ENCODE assay signal across 29 cellular contexts in genomic region chr5:116578676-116579075, GRCh38. TPM values are rescaled to one million over a fixed set of nuclear protein-coding genes. Genes with fewer than 3 reads are reported as not detected.
"Had no signal": no experiment of that assay in that cellular context is flagged by ENCODE, and none has a peak within 500 bp of the region (broad histone marks: within the 10 kb centered on the region; RNA-seq: fewer than 3 reads in every experiment).

No MANE protein-coding gene starts in this region.

- H3K27ac Mint-ChIP-seq: activated CD4-positive, alpha-beta memory T cell treated with anti-CD3 and anti-CD28 coated beads for 36 hours; activated CD4-positive, alpha-beta T cell treated with anti-CD3 and anti-CD28 coated beads, Interleukin-2, amount 10 ng/mL, durations not matched to agents 24 days and 14 days; activated T-cell treated with anti-CD3 and anti-CD28 coated beads, Interleukin-2, amount 50 U/mL, for 24 hours; naive thymus-derived CD4-positive, alpha-beta T cell; T-helper 17 cell had no signal

- DNase-seq: activated CD4-positive, alpha-beta memory T cell treated with anti-CD3 and anti-CD28 coated beads for 36 hours; activated CD4-positive, alpha-beta T cell treated with anti-CD3 and anti-CD28 coated beads, Interleukin-2, amount 10 ng/mL, durations not matched to agents 24 days and 14 days; activated CD4-positive, CD25-positive, alpha-beta regulatory T cell treated with anti-CD3 and anti-CD28 coated beads, Interleukin-2, amount 50 U/mL, for 72 hours; activated CD8-positive, alpha-beta memory T cell treated with anti-CD3 and anti-CD28 coated beads, Interleukin-2, amount 50 U/mL, for 4 hours; activated gamma-delta T cell treated with Interleukin-2 at 50 U/mL for 16 hours; activated naive CD4-positive, alpha-beta T cell treated with anti-CD3 and anti-CD28 coated beads, Interleukin-2, amount 50 U/mL, for 16 hours; activated T-cell treated with anti-CD3 and anti-CD28 coated beads, Interleukin-2, amount 50 U/mL, for 24 hours; amniotic stem cell; brain microvascular endothelial cell; cortex of kidney; left cardiac atrium; left ventricle myocardium superior; midbrain; naive thymus-derived CD4-positive, alpha-beta T cell; stimulated activated CD4-positive, alpha-beta T cell treated with anti-CD3 and anti-CD28 coated beads, Interleukin-12 subunit alpha, Interleukin-12 subunit beta, amount 100 ng/mL, for 4 hours; stimulated activated CD4-positive, alpha-beta T cell treated with anti-CD3 and anti-CD28 coated beads, Interleukin-4, amount 100 ng/mL, for 1 hour; stimulated activated naive CD8-positive, alpha-beta T cell treated with anti-CD3 and anti-CD28 coated beads, Interleukin-15, Interleukin-2, amounts not matched to agents 100 U/mL and 50 U/mL, for 24 hours; T-helper 17 cell; T1000; testis; transverse colon; uterus; WERI-Rb-1 had no signal

- ATAC-seq: gastroesophageal sphincter; left cardiac atrium; left ventricle myocardium superior; naive thymus-derived CD4-positive, alpha-beta T cell; sciatic nerve; stimulated activated naive CD8-positive, alpha-beta T cell treated with anti-CD3 and anti-CD28 coated beads, Interleukin-15, Interleukin-2, amounts not matched to agents 100 U/mL and 50 U/mL, for 24 hours; T-helper 17 cell had no signal

- FAIRE-seq: astrocyte, endothelial cell of umbilical vein, keratinocyte had no signal

- H3K4me3 Mint-ChIP-seq: activated CD4-positive, alpha-beta memory T cell treated with anti-CD3 and anti-CD28 coated beads for 36 hours; activated CD4-positive, alpha-beta T cell treated with anti-CD3 and anti-CD28 coated beads, Interleukin-2, amount 10 ng/mL, durations not matched to agents 24 days and 14 days; activated T-cell treated with anti-CD3 and anti-CD28 coated beads, Interleukin-2, amount 50 U/mL, for 24 hours; naive thymus-derived CD4-positive, alpha-beta T cell; T-helper 17 cell had no signal

- H3K9me3 Mint-ChIP-seq: activated CD4-positive, alpha-beta memory T cell treated with anti-CD3 and anti-CD28 coated beads for 36 hours; activated CD4-positive, alpha-beta T cell treated with anti-CD3 and anti-CD28 coated beads, Interleukin-2, amount 10 ng/mL, durations not matched to agents 24 days and 14 days; activated T-cell treated with anti-CD3 and anti-CD28 coated beads, Interleukin-2, amount 50 U/mL, for 24 hours had no signal

- H3K36me3 Mint-ChIP-seq: activated CD4-positive, alpha-beta memory T cell treated with anti-CD3 and anti-CD28 coated beads for 36 hours; naive thymus-derived CD4-positive, alpha-beta T cell had no signal

RNA-seq across cellular contexts. Expression of gene SEMA6A, which starts 4.1 kb away (rescaled TPM):
- total RNA-seq: activated CD4-positive, alpha-beta memory T cell treated with anti-CD3 and anti-CD28 coated beads for 36 hours; activated CD8-positive, alpha-beta memory T cell treated with anti-CD3 and anti-CD28 coated beads for 36 hours; naive thymus-derived CD4-positive, alpha-beta T cell had no signal
